Comparison of ENCODE assay signal across 8 cellular contexts in genomic region chr12:68236421-68237059, GRCh38. TPM values are rescaled to one million over a fixed set of nuclear protein-coding genes. Genes with fewer than 3 reads are reported as not detected.
DNase-seq lines count a peak whose midpoint lies in the region; ATAC-seq and TF ChIP-seq lines count a peak whose summit lies in the region.

No MANE protein-coding gene starts in this region.

- peak; percentile 21 for TF ChIP-seq POLR2A in GM19099 (IDR thresholded peaks at IDR 0.05; ENCODE audit: extremely low read depth, insufficient read length, low read depth)

- peaks cover 48% of the 10 kb centered on the region for H3K4me1 Mint-ChIP-seq in CD8-positive, alpha-beta T cell (ENCODE audit: low read depth)
- H3K4me1 Mint-ChIP-seq in MCF 10A (ENCODE audit: insufficient read depth, unreplicated experiment): peaks cover 26% of the 10 kb centered on the region
- peaks cover 29 to 53% (median 49%) of the 10 kb centered on the region in 4 donors for H3K4me1 Mint-ChIP-seq in naive thymus-derived CD8-positive, alpha-beta T cell

- peak overlapping the region; percentile 94 for H3K4me3 Mint-ChIP-seq in CD8-positive, alpha-beta T cell
- peak overlapping the region; percentile 61 for H3K4me3 Mint-ChIP-seq in MCF 10A (ENCODE audit: unreplicated experiment)
- H3K4me3 Mint-ChIP-seq in naive thymus-derived CD8-positive, alpha-beta T cell: peak overlapping the region; percentile 83 to 97 (median 92)

- no peaks in the 10 kb centered on the region for H3K36me3 ChIP-seq in CD8-positive, alpha-beta T cell (ENCODE audit: insufficient read depth, low read length)

- CTCF ChIA-PET in CD8-positive, alpha-beta T cell (lab: Charles Lee): interaction anchor here (0.5 to 2.6 kb wide), 9 partner anchors 9 to 196 kb away, joined by 3 to 14 read pairs (median 4); no protein-coding TSS in a partner anchor
- CTCF ChIA-PET in MCF 10A (lab: Yijun Ruan, JAX): interaction anchor here (0.6 to 4.5 kb wide), 5 partner anchors 13 to 428 kb away, joined by 3 to 31 read pairs (median 4); no protein-coding TSS in a partner anchor

- no peaks in the 10 kb centered on the region for H3K27me3 Mint-ChIP-seq in CD8-positive, alpha-beta T cell (ENCODE audit: low read depth)
- no peaks in the 10 kb centered on the region for H3K27me3 Mint-ChIP-seq in MCF 10A (ENCODE audit: insufficient read depth, unreplicated experiment)
- H3K27me3 Mint-ChIP-seq in naive thymus-derived CD8-positive, alpha-beta T cell: peaks cover 0 to 1% (median 0%) of the 10 kb centered on the region in 5 donors

- POLR2A ChIA-PET in CD8-positive, alpha-beta T cell (lab: Charles Lee): interaction anchor here (0.9 to 1.0 kb wide), 4 partner anchors 14 to 285 kb away, joined by 3 to 5 read pairs (median 3); no protein-coding TSS in a partner anchor
- POLR2A ChIA-PET in MCF 10A (lab: Yijun Ruan, JAX): interaction anchor here (0.6 to 1.3 kb wide), 4 partner anchors 14 to 54 kb away, joined by 3 to 5 read pairs (median 4); no protein-coding TSS in a partner anchor
- POLR2A ChIA-PET in naive thymus-derived CD8-positive, alpha-beta T cell (lab: Charles Lee): interaction anchor here (0.5 to 1.1 kb wide), 2 partner anchors 48 to 95 kb away, joined by 3 to 4 read pairs; partner anchors contain the start of gene MDM1

- H3K27ac ChIP-seq in CD8-positive, alpha-beta T cell (ENCODE audit: low read depth, low read length): peak overlapping the region; percentile 23

- H3K9me3 Mint-ChIP-seq in CD8-positive, alpha-beta T cell: no peaks in the 10 kb centered on the region
- no peaks in the 10 kb centered on the region for H3K9me3 Mint-ChIP-seq in MCF 10A (ENCODE audit: unreplicated experiment)
- peaks cover 0 to 2% (median 0%) of the 10 kb centered on the region in 9 donors for H3K9me3 Mint-ChIP-seq in naive thymus-derived CD8-positive, alpha-beta T cell

- in situ Hi-C loops in SK-MEL-5 (cut with HindIII; ENCODE audit: low pct_unique_long_range_greater_than_20kb, low sequenced_read_pairs): no loop called here

- no TSS peak for BruUV-seq in MCF 10A (replicated peaks; lab: Mats Ljungman, UMichigan)

- peak overlapping the region; percentile 97 for H3K27ac Mint-ChIP-seq in CD8-positive, alpha-beta T cell
- peak overlapping the region; percentile 50 for H3K27ac Mint-ChIP-seq in MCF 10A (ENCODE audit: low read depth, unreplicated experiment)
- peak overlapping the region; percentile 86 to 99 (median 96) for H3K27ac Mint-ChIP-seq in naive thymus-derived CD8-positive, alpha-beta T cell

- DNase-seq in CD8-positive, alpha-beta T cell: peak in 6 of 7 experiments; percentile 11 to 69 (median 30)
- DNase-seq in SK-MEL-5 (ENCODE audit: low read depth, low spot score) (peak; percentile 42), MCF 10A (ENCODE audit: unreplicated experiment) (peak; percentile 48), SK-N-DZ (ENCODE audit: low spot score) (no peak), hippocampal formation (lab: John Stamatoyannopoulos, UW) (no peak)
- peak in 9 of 10 donors; percentile 6 to 69 (median 38) for DNase-seq in naive thymus-derived CD8-positive, alpha-beta T cell

- peaks cover 3% of the 10 kb centered on the region for H3K36me3 Mint-ChIP-seq in CD8-positive, alpha-beta T cell
- H3K36me3 Mint-ChIP-seq in MCF 10A (ENCODE audit: insufficient read depth, unreplicated experiment): no peaks in the 10 kb centered on the region
- peaks cover 0 to 2% (median 0%) of the 10 kb centered on the region in 3 donors for H3K36me3 Mint-ChIP-seq in naive thymus-derived CD8-positive, alpha-beta T cell

- H3K9me3 ChIP-seq in CD8-positive, alpha-beta T cell (ENCODE audit: low read length): no peaks in the 10 kb centered on the region

- peaks cover 35% of the 10 kb centered on the region for H3K4me1 ChIP-seq in CD8-positive, alpha-beta T cell (ENCODE audit: insufficient read depth, low read length)

- no peak for TF ChIP-seq CTCF in CD8-positive, alpha-beta T cell (IDR thresholded peaks at IDR 0.05)
- TF ChIP-seq CTCF in MCF 10A (IDR thresholded peaks at IDR 0.05; ENCODE audit: unreplicated experiment): no peak

- H3K4me3 ChIP-seq in CD8-positive, alpha-beta T cell (ENCODE audit: low read depth, low read length): peak overlapping the region; percentile 48

- intact Hi-C loops in CD8-positive, alpha-beta T cell (cut with DNase I, micrococcal nuclease): no loop called here
- intact Hi-C loops in MCF 10A (cut with micrococcal nuclease): loop anchor here (1.0 kb wide), 1 partner anchor 81 kb away; no protein-coding TSS in a partner anchor

- peak; percentile 79 for ATAC-seq in CD8-positive, alpha-beta T cell
- ATAC-seq in HG03378 (IDR thresholded peaks at IDR 0.05; ENCODE audit: unreplicated experiment): peak; percentile 54
- peak; percentile 78 to 92 for ATAC-seq in naive thymus-derived CD8-positive, alpha-beta T cell

- no peaks in the 10 kb centered on the region for H3K27me3 ChIP-seq in CD8-positive, alpha-beta T cell (ENCODE audit: insufficient read depth, low read length)

RNA-seq across cellular contexts. Expression of gene IL26, which starts 10.9 kb away (rescaled TPM):
- total RNA-seq in CD8-positive, alpha-beta T cell: not detected
- not detected in 2 replicates for total RNA-seq in SK-MEL-5 (2014; rRNA removed; shearing (Covaris generic))
- polyA plus RNA-seq in SK-MEL-5 (2015; cell fraction: cytosol; rRNA removed): not detected in 2 replicates
- not detected in 2 replicates for polyA plus RNA-seq in SK-MEL-5 (2015; cell fraction: nucleus; rRNA removed)
- total RNA-seq in MCF 10A (2022): not detected in 2 replicates
- total RNA-seq in naive thymus-derived CD8-positive, alpha-beta T cell: not detected
- under 1 TPM in 1 of 3 donors, not detected in 2; 0.54 TPM for polyA plus RNA-seq in naive thymus-derived CD8-positive, alpha-beta T cell
- polyA plus RNA-seq in SK-N-DZ (2014; cell fraction: cytosol; rRNA removed): not detected in 2 replicates
- polyA plus RNA-seq in SK-N-DZ (2014; cell fraction: nucleus; rRNA removed): not detected in 2 replicates

RNA-seq across cellular contexts. Expression of gene IL22, which starts 16.9 kb away (rescaled TPM):
- total RNA-seq in CD8-positive, alpha-beta T cell: not detected
- total RNA-seq in SK-MEL-5 (2014; rRNA removed; shearing (Covaris generic)): not detected in 2 replicates
- not detected in 2 replicates for polyA plus RNA-seq in SK-MEL-5 (2015; cell fraction: cytosol; rRNA removed)
- polyA plus RNA-seq in SK-MEL-5 (2015; cell fraction: nucleus; rRNA removed): not detected in 2 replicates
- not detected in 2 replicates for total RNA-seq in MCF 10A (2022)
- not detected for total RNA-seq in naive thymus-derived CD8-positive, alpha-beta T cell
- polyA plus RNA-seq in naive thymus-derived CD8-positive, alpha-beta T cell: not detected
- not detected in 2 replicates for polyA plus RNA-seq in SK-N-DZ (2014; cell fraction: cytosol; rRNA removed)
- polyA plus RNA-seq in SK-N-DZ (2014; cell fraction: nucleus; rRNA removed): not detected in 2 replicates

Comparison
In these comparisons a context has a peak if more than half of its experiments do, and no peak if none do; other contexts are left out.
1. DNase-seq: peak in CD8-positive, alpha-beta T cell (6 of 7), SK-MEL-5 (single experiment), MCF 10A (single experiment) and naive thymus-derived CD8-positive, alpha-beta T cell (9 of 10); none in SK-N-DZ (single experiment) and hippocampal formation (0 of 2).
2. Peak in every context shown above with its lines, with median percentiles within 50 percentile points of each other: ATAC-seq, H3K27ac Mint-ChIP-seq and H3K4me3 Mint-ChIP-seq.